Comparison of ENCODE assay signal across 19 cellular contexts in genomic region chr1:164672610-164673009, GRCh38.
DNase-seq lines count a peak whose midpoint lies in the region; TF ChIP-seq lines count a peak whose summit lies in the region.
"Had no signal": no experiment of that assay in that cellular context is flagged by ENCODE, and none has a peak within 500 bp of the region (broad histone marks: within the 10 kb centered on the region; RNA-seq: fewer than 3 reads in every experiment).

No MANE protein-coding gene starts in this region.

- peak overlapping the region; percentile 94 for H3K27ac Mint-ChIP-seq in glutamatergic neuron (ENCODE audit: unreplicated experiment)

- peaks cover 92% of the 10 kb centered on the region for H3K79me2 ChIP-seq in neural cell (replicated peaks; ENCODE audit: insufficient read depth, low read length)

- H3K9me3 ChIP-seq in SK-N-MC (ENCODE audit: low read depth, low read length), result no peaks in the 10 kb centered on the region
- H3K9me3 ChIP-seq in neural cell (ENCODE audit: low read length), result no peaks in the 10 kb centered on the region
- H3K9me3 ChIP-seq in uterus, result no peaks in the 10 kb centered on the region

- DNase-seq in SK-N-MC (ENCODE audit: low read depth, low spot score) (no peak), glutamatergic neuron (no peak), uterus (no peak), D341Med (ENCODE audit: low spot score) (no peak), coronary artery (ENCODE audit: low spot score) (no peak)
- no peak for DNase-seq in activated CD4-positive, alpha-beta T cell treated with anti-CD3 and anti-CD28 coated beads for 4 hours
- DNase-seq: ACHN; DMS153; GDM1; MM.1S; NCI-H1092 treated with DMSO at 0.1 percent for 48 hours; NCI-H1694; NCI-H2081 treated with DMSO at 0.1 percent for 48 hours; NCI-H446 treated with DMSO at 0.1 percent for 48 hours; NCI-H69; NK-92 treated with Interleukin-12 subunit alpha and Interleukin-12 subunit beta, amount 100 ng/mL, for 24 hours had no signal

- H3K27ac ChIP-seq in SK-N-MC, result peak overlapping the region; percentile 71; the same call in 1 of the 2 replicates
- H3K27ac ChIP-seq in neural cell (ENCODE audit: low read length), result peak overlapping the region; percentile 59
- H3K27ac ChIP-seq in uterus, result peak overlapping the region; percentile 59 to 68
- H3K27ac ChIP-seq in coronary artery, result no peak overlapping the region
- H3K27ac ChIP-seq: C4-2B had no signal

- H3K4me3 ChIP-seq in SK-N-MC (no peak overlapping the region), neural cell (ENCODE audit: low read length) (peak overlapping the region; percentile 36), uterus (no peak overlapping the region), coronary artery (no peak overlapping the region)
- H3K4me3 ChIP-seq: GM23338 had no signal

- TF ChIP-seq EP300 in neural cell (conservative IDR thresholded peaks at IDR 0.05; ENCODE audit: poor library complexity, severe bottlenecking), result no peak

- H3K36me3 Mint-ChIP-seq in glutamatergic neuron (ENCODE audit: unreplicated experiment), result no peaks in the 10 kb centered on the region

- no peaks in the 10 kb centered on the region for H3K9me2 ChIP-seq in neural cell (ENCODE audit: insufficient read depth, low read length)

- peaks cover 35% of the 10 kb centered on the region for H3K4me1 Mint-ChIP-seq in glutamatergic neuron (ENCODE audit: low read depth, unreplicated experiment)

- no peaks in the 10 kb centered on the region for H3K27me3 ChIP-seq in neural cell (ENCODE audit: insufficient read depth, low read depth, low read length)
- H3K27me3 ChIP-seq in uterus, result no peaks in the 10 kb centered on the region

- peak overlapping the region; percentile 79 for H3K4me3 Mint-ChIP-seq in glutamatergic neuron (ENCODE audit: unreplicated experiment)
- H3K4me3 Mint-ChIP-seq: GM23338 had no signal

- H3K4me1 ChIP-seq in uterus, result peaks cover 7 to 17% of the 10 kb centered on the region in 2 donors

- peak overlapping the region; percentile 0 for H3K4me2 ChIP-seq in neural cell (ENCODE audit: low read length)

- H2AFZ ChIP-seq in neural cell (ENCODE audit: low read depth, low read length), result no peak overlapping the region
- H2AFZ ChIP-seq: GM23338 had no signal

- no peaks in the 10 kb centered on the region for H4K20me1 ChIP-seq in neural cell (ENCODE audit: insufficient read depth)

- no peak for TF ChIP-seq POLR2A in uterus (IDR thresholded peaks at IDR 0.05)

- H3K36me3 ChIP-seq in SK-N-MC (ENCODE audit: insufficient read depth, low read length), result peaks cover 2% of the 10 kb centered on the region; the same call in 1 of the 2 replicates
- H3K36me3 ChIP-seq in neural cell (ENCODE audit: insufficient read depth, low read length), result no peaks in the 10 kb centered on the region
- H3K36me3 ChIP-seq in uterus, result no peaks in the 10 kb centered on the region

- no peak overlapping the region for H3K9ac ChIP-seq in SK-N-MC (ENCODE audit: insufficient read length)
- peak overlapping the region; percentile 48 for H3K9ac ChIP-seq in neural cell (ENCODE audit: low read length)

- H3K9me3 Mint-ChIP-seq in glutamatergic neuron (ENCODE audit: unreplicated experiment), result peaks cover 7% of the 10 kb centered on the region
- H3K9me3 Mint-ChIP-seq: GM23338 had no signal

- H3K27me3 Mint-ChIP-seq in glutamatergic neuron (ENCODE audit: unreplicated experiment), result peaks cover 13% of the 10 kb centered on the region

- intact Hi-C loops in uterus (cut with DNase I; ENCODE audit: low total_unique reads), result no loop called here

- no peaks in the 10 kb centered on the region for H3F3A ChIP-seq in neural cell (ENCODE audit: insufficient read depth, low read length, poor library complexity, severe bottlenecking)

- TF ChIP-seq RAD21 in neural cell (conservative IDR thresholded peaks at IDR 0.05), result no peak

- TF ChIP-seq CTCF in glutamatergic neuron (IDR thresholded peaks at IDR 0.05; ENCODE audit: partially characterized antibody, unreplicated experiment), result no peak
- no peak for TF ChIP-seq CTCF in neural cell (IDR thresholded peaks at IDR 0.05; ENCODE audit: poor library complexity, severe bottlenecking)
- no peak for TF ChIP-seq CTCF in uterus (IDR thresholded peaks at IDR 0.05)
- TF ChIP-seq CTCF in coronary artery (IDR thresholded peaks at IDR 0.05), result no peak

TF ChIP-seq in neural cell, 6 proteins besides CTCF, POLR2A, EP300 and RAD21:
- TF ChIP-seq MXI1 (conservative IDR thresholded peaks at IDR 0.05; ENCODE audit: poor library complexity, severe bottlenecking) (no peak), POLR2AphosphoS5 (IDR thresholded peaks at IDR 0.05) (no peak), TAF1 (IDR thresholded peaks at IDR 0.05; ENCODE audit: low read depth) (no peak), EZH2 (IDR thresholded peaks at IDR 0.05; ENCODE audit: borderline replicate concordance, insufficient read depth, low read length, poor library complexity, severe bottlenecking) (no peak), SMC3 (conservative IDR thresholded peaks at IDR 0.05; ENCODE audit: poor library complexity) (no peak), REST (IDR thresholded peaks at IDR 0.05; ENCODE audit: borderline replicate concordance) (no peak)

Comparison
In these comparisons a context has a peak if more than half of its experiments do, and no peak if none do; other contexts are left out.
1. H3K27ac ChIP-seq: peak in SK-N-MC (single experiment), neural cell (single experiment) and uterus (2 of 2); none in coronary artery (0 of 2).